In genomic region chr16:50521246-50521900, GRCh38 we compare ENCODE assay signal across 1 cellular context.
TF ChIP-seq lines count a peak whose summit lies in the region.

No MANE protein-coding gene starts in this region.

TF ChIP-seq in WTC11, 78 proteins besides CTCF, POLR2A, EP300 and RAD21 (continued from another document):
- TF ChIP-seq, protein P1, sequence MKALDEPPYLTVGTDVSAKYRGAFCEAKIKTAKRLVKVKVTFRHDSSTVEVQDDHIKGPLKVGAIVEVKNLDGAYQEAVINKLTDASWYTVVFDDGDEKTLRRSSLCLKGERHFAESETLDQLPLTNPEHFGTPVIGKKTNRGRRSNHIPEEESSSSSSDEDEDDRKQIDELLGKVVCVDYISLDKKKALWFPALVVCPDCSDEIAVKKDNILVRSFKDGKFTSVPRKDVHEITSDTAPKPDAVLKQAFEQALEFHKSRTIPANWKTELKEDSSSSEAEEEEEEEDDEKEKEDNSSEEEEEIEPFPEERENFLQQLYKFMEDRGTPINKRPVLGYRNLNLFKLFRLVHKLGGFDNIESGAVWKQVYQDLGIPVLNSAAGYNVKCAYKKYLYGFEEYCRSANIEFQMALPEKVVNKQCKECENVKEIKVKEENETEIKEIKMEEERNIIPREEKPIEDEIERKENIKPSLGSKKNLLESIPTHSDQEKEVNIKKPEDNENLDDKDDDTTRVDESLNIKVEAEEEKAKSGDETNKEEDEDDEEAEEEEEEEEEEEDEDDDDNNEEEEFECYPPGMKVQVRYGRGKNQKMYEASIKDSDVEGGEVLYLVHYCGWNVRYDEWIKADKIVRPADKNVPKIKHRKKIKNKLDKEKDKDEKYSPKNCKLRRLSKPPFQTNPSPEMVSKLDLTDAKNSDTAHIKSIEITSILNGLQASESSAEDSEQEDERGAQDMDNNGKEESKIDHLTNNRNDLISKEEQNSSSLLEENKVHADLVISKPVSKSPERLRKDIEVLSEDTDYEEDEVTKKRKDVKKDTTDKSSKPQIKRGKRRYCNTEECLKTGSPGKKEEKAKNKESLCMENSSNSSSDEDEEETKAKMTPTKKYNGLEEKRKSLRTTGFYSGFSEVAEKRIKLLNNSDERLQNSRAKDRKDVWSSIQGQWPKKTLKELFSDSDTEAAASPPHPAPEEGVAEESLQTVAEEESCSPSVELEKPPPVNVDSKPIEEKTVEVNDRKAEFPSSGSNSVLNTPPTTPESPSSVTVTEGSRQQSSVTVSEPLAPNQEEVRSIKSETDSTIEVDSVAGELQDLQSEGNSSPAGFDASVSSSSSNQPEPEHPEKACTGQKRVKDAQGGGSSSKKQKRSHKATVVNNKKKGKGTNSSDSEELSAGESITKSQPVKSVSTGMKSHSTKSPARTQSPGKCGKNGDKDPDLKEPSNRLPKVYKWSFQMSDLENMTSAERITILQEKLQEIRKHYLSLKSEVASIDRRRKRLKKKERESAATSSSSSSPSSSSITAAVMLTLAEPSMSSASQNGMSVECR (CRISPR knock-in tag; IDR thresholded peaks at IDR 0.05; ENCODE audit: borderline replicate concordance): no peak
- TF ChIP-seq ZNF281 (CRISPR knock-in tag; IDR thresholded peaks at IDR 0.05) (no peak), ZNF138 (CRISPR knock-in tag; conservative IDR thresholded peaks at IDR 0.05) (no peak), ZNF532 (CRISPR knock-in tag; IDR thresholded peaks at IDR 0.05; ENCODE audit: borderline replicate concordance) (no peak), ZNF512 (CRISPR knock-in tag; IDR thresholded peaks at IDR 0.05; ENCODE audit: borderline replicate concordance) (no peak), CREB1 (CRISPR knock-in tag; IDR thresholded peaks at IDR 0.05) (no peak)
